20 cellular contexts compared by ENCODE assay signal in the genomic region with DNA sequence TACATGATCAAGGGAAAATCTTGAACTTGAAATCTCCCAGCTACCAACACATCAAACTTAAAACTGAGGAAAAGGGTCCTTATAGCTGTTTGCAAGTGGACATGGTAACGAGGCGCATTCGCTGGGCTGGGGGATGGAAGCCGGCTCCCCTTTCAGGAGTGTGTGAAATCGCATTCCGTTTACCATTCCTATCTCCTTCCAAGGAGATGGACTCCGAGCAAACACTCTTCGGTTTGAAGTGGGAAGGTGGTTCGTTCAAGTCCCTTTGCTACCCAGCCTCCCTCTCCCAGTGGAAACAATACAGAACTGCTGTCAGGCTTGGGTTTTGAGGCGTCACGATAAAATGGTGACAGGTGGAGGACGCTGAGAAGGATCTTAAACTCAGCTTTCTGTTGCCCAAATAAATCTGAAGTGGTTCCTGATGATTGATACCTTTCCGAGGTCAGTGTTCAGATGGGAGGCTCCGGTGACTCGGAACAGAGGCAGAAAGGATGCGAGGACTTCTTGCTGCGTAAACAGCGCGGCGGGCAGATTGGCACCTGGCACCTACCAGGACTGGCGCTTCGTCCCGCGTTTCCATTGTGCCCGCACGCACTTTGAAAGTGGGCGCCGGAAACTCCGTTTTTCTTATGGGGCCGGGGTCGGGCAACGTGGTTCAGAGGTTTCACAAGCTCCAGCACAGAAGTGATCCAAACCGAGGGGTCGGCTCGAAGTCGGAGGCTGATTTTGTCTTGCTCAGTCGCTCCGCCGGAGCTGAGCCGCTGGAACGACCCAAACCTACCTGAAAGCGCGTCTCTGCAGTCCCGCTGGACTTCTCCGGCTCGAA. TPM values are rescaled to one million over a fixed set of nuclear protein-coding genes. Genes with fewer than 3 reads are reported as not detected.
DNase-seq lines count a peak whose midpoint lies in the region; ATAC-seq and TF ChIP-seq lines count a peak whose summit lies in the region.
"Had no signal": no experiment of that assay in that cellular context is flagged by ENCODE, and none has a peak within 500 bp of the region (broad histone marks: within the 10 kb centered on the region; RNA-seq: fewer than 3 reads in every experiment).

No MANE protein-coding gene starts in this region.

- H3K27ac ChIP-seq in HEK293 (ENCODE audit: extremely low read depth, low read depth, low read length) (no peak overlapping the region), iPS-18a (ENCODE audit: low read length) (no peak overlapping the region), trophoblast cell (ENCODE audit: low read depth, low read length) (peak overlapping the region; percentile 95), ovary (no peak overlapping the region)
- H3K27ac ChIP-seq: C4-2B, gastroesophageal sphincter, Peyer's patch, SJSA1, thoracic aorta had no signal

- peak overlapping the region; percentile 65 for H3K4ac ChIP-seq in trophoblast cell (ENCODE audit: low read depth, low read length)

- peak overlapping the region; percentile 51 for H3K4me2 ChIP-seq in trophoblast cell (ENCODE audit: low read length)

- peak overlapping the region; percentile 96 for H3K14ac ChIP-seq in trophoblast cell (ENCODE audit: low read length)

- no peak overlapping the region for H2AK5ac ChIP-seq in trophoblast cell (ENCODE audit: low read length)

- no peak for TF ChIP-seq POLR2A in ovary (IDR thresholded peaks at IDR 0.05)

- H4K91ac ChIP-seq in trophoblast cell (ENCODE audit: low read depth, low read length), result peak overlapping the region; percentile 60

- H3K27me3 Mint-ChIP-seq in stimulated activated memory B cell treated with anti-CD40 and anti-IgM and Interleukin-4, amounts not matched to agents 10 μg/mL and 1 μg/mL and 100 μg/mL, for 72 hours, result peaks cover 74% of the 10 kb centered on the region

- H3K4me1 ChIP-seq in HEK293 (ENCODE audit: control insufficient read depth, insufficient read depth, low read length), result peaks cover 23% of the 10 kb centered on the region
- peaks cover 35% of the 10 kb centered on the region for H3K4me1 ChIP-seq in iPS-18a (ENCODE audit: control insufficient read depth, low read depth, low read length)
- peaks cover 23 to 33% of the 10 kb centered on the region in 2 experiments for H3K4me1 ChIP-seq in trophoblast cell (ENCODE audit: control insufficient read depth in 1 of 2, insufficient read depth in 2 of 2, low read length in 2 of 2)
- H3K4me1 ChIP-seq in ovary (ENCODE audit: insufficient read depth), result no peaks in the 10 kb centered on the region
- H3K4me1 ChIP-seq: SJSA1 had no signal

- peak overlapping the region; percentile 90 for H2BK5ac ChIP-seq in trophoblast cell (ENCODE audit: low read depth, low read length, poor library complexity)

- no peak for DNase-seq in astrocyte of the cerebellum (ENCODE audit: low read depth)
- no peak for DNase-seq in trophoblast cell
- DNase-seq in ovary, result no peak
- no peak for DNase-seq in RPMI8226
- DNase-seq: activated CD4-positive, alpha-beta T cell treated with anti-CD3 and anti-CD28 coated beads, Interleukin-2, amount 10 ng/mL, durations not matched to agents 7 days and 5 days; activated naive CD8-positive, alpha-beta T cell treated with anti-CD3 and anti-CD28 coated beads for 36 hours; NCI-H524 treated with DMSO at 0.1 percent for 48 hours; Peyer's patch; small intestine; stimulated activated naive CD4-positive, alpha-beta T cell had no signal

- peak overlapping the region; percentile 79 for H2BK120ac ChIP-seq in trophoblast cell (ENCODE audit: insufficient read depth, low read length, poor library complexity)

- H2BK12ac ChIP-seq in trophoblast cell (ENCODE audit: low read length), result peak overlapping the region; percentile 55

- peaks cover 5% of the 10 kb centered on the region for H3K9me3 Mint-ChIP-seq in stimulated activated memory B cell treated with anti-CD40 and anti-IgM and Interleukin-4, amounts not matched to agents 10 μg/mL and 1 μg/mL and 100 μg/mL, for 72 hours
- H3K9me3 Mint-ChIP-seq: activated CD4-positive, alpha-beta T cell treated with anti-CD3 and anti-CD28 coated beads, Interleukin-2, amount 10 ng/mL, durations not matched to agents 7 days and 5 days; activated naive CD8-positive, alpha-beta T cell treated with anti-CD3 and anti-CD28 coated beads for 36 hours; T-helper 1 cell treated with Interleukin-12 subunit alpha and Interleukin-12 subunit beta and Interleukin-4 antibody, amounts not matched to agents 30 μg/mL and 1 μg/mL, for 36 hours had no signal

- peaks cover 60% of the 10 kb centered on the region for H3K79me1 ChIP-seq in trophoblast cell (ENCODE audit: low read length)

- no peak for ATAC-seq in HG02642 (IDR thresholded peaks at IDR 0.05; ENCODE audit: poor library complexity, unreplicated experiment)
- no peak for ATAC-seq in stimulated activated memory B cell treated with anti-CD40 and anti-IgM and Interleukin-4, amounts not matched to agents 10 μg/mL and 1 μg/mL and 100 μg/mL, for 72 hours
- ATAC-seq: gastroesophageal sphincter, left lobe of liver had no signal

- H3K36me3 ChIP-seq in HEK293 (ENCODE audit: control insufficient read depth in 2 of 2, insufficient read depth in 1 of 2, low read length in 2 of 2) (peaks cover 10 to 47% of the 10 kb centered on the region in 2 experiments), iPS-18a (ENCODE audit: control insufficient read depth, low read depth, low read length) (no peaks in the 10 kb centered on the region), trophoblast cell (ENCODE audit: control insufficient read depth in 1 of 2, insufficient read depth in 2 of 2, low read length in 2 of 2) (peaks cover 28 to 45% of the 10 kb centered on the region in 2 experiments), ovary (no peaks in the 10 kb centered on the region)
- H3K36me3 ChIP-seq: SJSA1, thoracic aorta had no signal

- in situ Hi-C loops in astrocyte of the cerebellum (cut with HindIII; ENCODE audit: low sequenced_read_pairs), result no loop called here

- peak overlapping the region; percentile 25 for H4K8ac ChIP-seq in trophoblast cell (ENCODE audit: low read depth, low read length)

- CTCF ChIA-PET in HEK293 (lab: Yijun Ruan, JAX), result interaction anchor here (0.7 to 1.2 kb wide), 3 partner anchors 61 to 568 kb away, joined by 3 to 4 read pairs (median 4); no protein-coding TSS in a partner anchor

- peak overlapping the region; percentile 84 for H3K18ac ChIP-seq in trophoblast cell (ENCODE audit: low read length)

- H3K9me3 ChIP-seq in HEK293 (ENCODE audit: control insufficient read depth, insufficient read depth, low read depth, low read length) (no peaks in the 10 kb centered on the region), iPS-18a (ENCODE audit: control insufficient read depth, low read depth, low read length) (no peaks in the 10 kb centered on the region), trophoblast cell (ENCODE audit: insufficient read depth, low read depth, low read length) (no peaks in the 10 kb centered on the region), ovary (no peaks in the 10 kb centered on the region)
- H3K9me3 ChIP-seq: gastroesophageal sphincter, Peyer's patch, SJSA1, thoracic aorta had no signal

- no peak for TF ChIP-seq EP300 in ovary (IDR thresholded peaks at IDR 0.05)

- peaks cover 100% of the 10 kb centered on the region for H3K27me3 ChIP-seq in iPS-18a (ENCODE audit: control insufficient read depth, insufficient read depth, low read length)
- H3K27me3 ChIP-seq in trophoblast cell (ENCODE audit: insufficient read depth, low read length), result no peaks in the 10 kb centered on the region
- H3K27me3 ChIP-seq in ovary, result no peaks in the 10 kb centered on the region

- no peak overlapping the region for H3K4me3 Mint-ChIP-seq in stimulated activated memory B cell treated with anti-CD40 and anti-IgM and Interleukin-4, amounts not matched to agents 10 μg/mL and 1 μg/mL and 100 μg/mL, for 72 hours
- H3K4me3 Mint-ChIP-seq: activated CD4-positive, alpha-beta T cell treated with anti-CD3 and anti-CD28 coated beads, Interleukin-2, amount 10 ng/mL, durations not matched to agents 7 days and 5 days; activated naive CD8-positive, alpha-beta T cell treated with anti-CD3 and anti-CD28 coated beads for 36 hours; T-helper 1 cell treated with Interleukin-12 subunit alpha and Interleukin-12 subunit beta and Interleukin-4 antibody, amounts not matched to agents 30 μg/mL and 1 μg/mL, for 36 hours had no signal

- peak overlapping the region; percentile 60 for H4K12ac ChIP-seq in trophoblast cell (ENCODE audit: low read depth, low read length)

- WGBS in trophoblast cell (ENCODE audit: extremely low coverage, insufficient coverage, insufficient read length), result no CpG with 5 or more reads among the region's 46 CpGs
- WGBS in ovary, 3 donors, result 7 to 9% (median 7%) methylated on average over 43 to 46 of the region's 46 CpGs

- POLR2A ChIA-PET in HEK293 (lab: Yijun Ruan, JAX), result no interaction called here

- H3K4me1 Mint-ChIP-seq in stimulated activated memory B cell treated with anti-CD40 and anti-IgM and Interleukin-4, amounts not matched to agents 10 μg/mL and 1 μg/mL and 100 μg/mL, for 72 hours, result no peaks in the 10 kb centered on the region

- intact Hi-C loops in ovary (cut with DNase I), result no loop called here

- no peak overlapping the region for H3K23ac ChIP-seq in trophoblast cell (ENCODE audit: low read length)

- TF ChIP-seq CTCF in HEK293 (tag by site-specific recombination; IDR thresholded peaks at IDR 0.05) (no peak), astrocyte of the cerebellum (IDR thresholded peaks at IDR 0.05; ENCODE audit: low read depth, low read length, missing control alignments) (no peak), ovary (IDR thresholded peaks at IDR 0.05) (no peak)

- no peak overlapping the region for H3K9ac ChIP-seq in iPS-18a (ENCODE audit: low read length)
- peak overlapping the region; percentile 35 for H3K9ac ChIP-seq in trophoblast cell (ENCODE audit: low read length)

- no peaks in the 10 kb centered on the region for H3K36me3 Mint-ChIP-seq in stimulated activated memory B cell treated with anti-CD40 and anti-IgM and Interleukin-4, amounts not matched to agents 10 μg/mL and 1 μg/mL and 100 μg/mL, for 72 hours

- H3K4me3 ChIP-seq in HEK293 (ENCODE audit: low read depth, low read length), result no peak overlapping the region
- peak overlapping the region; percentile 24 for H3K4me3 ChIP-seq in astrocyte of the cerebellum (ENCODE audit: low read depth, low read length)
- peak overlapping the region; percentile 40 for H3K4me3 ChIP-seq in iPS-18a (ENCODE audit: low read length)
- H3K4me3 ChIP-seq in trophoblast cell (ENCODE audit: low read depth, low read length), result no peak overlapping the region
- no peak overlapping the region for H3K4me3 ChIP-seq in ovary
- H3K4me3 ChIP-seq: gastroesophageal sphincter, Peyer's patch, SJSA1, thoracic aorta had no signal

- no peak overlapping the region for H2AFZ ChIP-seq in trophoblast cell (ENCODE audit: insufficient read depth, low read length, poor library complexity)

- H3K79me2 ChIP-seq in trophoblast cell (ENCODE audit: control insufficient read depth, insufficient read depth, low read length, poor library complexity), result peaks cover 39% of the 10 kb centered on the region

- H3K27ac Mint-ChIP-seq in stimulated activated memory B cell treated with anti-CD40 and anti-IgM and Interleukin-4, amounts not matched to agents 10 μg/mL and 1 μg/mL and 100 μg/mL, for 72 hours, result no peak overlapping the region
- H3K27ac Mint-ChIP-seq: activated CD4-positive, alpha-beta T cell treated with anti-CD3 and anti-CD28 coated beads, Interleukin-2, amount 10 ng/mL, durations not matched to agents 7 days and 5 days; activated naive CD8-positive, alpha-beta T cell treated with anti-CD3 and anti-CD28 coated beads for 36 hours; T-helper 1 cell treated with Interleukin-12 subunit alpha and Interleukin-12 subunit beta and Interleukin-4 antibody, amounts not matched to agents 30 μg/mL and 1 μg/mL, for 36 hours had no signal

RNA-seq across cellular contexts. Expression of gene MSX2, which starts 7.0 kb away (rescaled TPM):
- 523 and 535 TPM in 2 replicates for polyA plus RNA-seq in trophoblast cell (2013)
- total RNA-seq in ovary, result under 1 TPM in 4 of 7 donors, not detected in 3; 0.24 to 0.80 (median 0.43) TPM
- under 1 TPM; 0.41 to 0.83 TPM for polyA plus RNA-seq in ovary
- total RNA-seq: activated naive CD8-positive, alpha-beta T cell treated with anti-CD3 and anti-CD28 coated beads for 36 hours; left lobe of liver had no signal

Comparison
In these comparisons a context has a peak if more than half of its experiments do, and no peak if none do; other contexts are left out.
1. H3K4me3 ChIP-seq: peak in astrocyte of the cerebellum (single experiment) and iPS-18a (single experiment); none in HEK293 (single experiment), trophoblast cell (single experiment) and ovary (single experiment).